In genomic region chr6:139920027-139920851, GRCh38 we compare ENCODE assay signal across 15 cellular contexts.
DNase-seq lines count a peak whose midpoint lies in the region; ATAC-seq, FAIRE-seq and TF ChIP-seq lines count a peak whose summit lies in the region.
"Had no signal": no experiment of that assay in that cellular context is flagged by ENCODE, and none has a peak within 500 bp of the region (broad histone marks: within the 10 kb centered on the region; RNA-seq: fewer than 3 reads in every experiment).

No MANE protein-coding gene starts in this region.

- no peak overlapping the region for H3K27ac ChIP-seq in smooth muscle cell (ENCODE audit: low read depth)
- H3K27ac ChIP-seq: adrenal gland, foreskin keratinocyte had no signal

- no peaks in the 10 kb centered on the region for H3F3A ChIP-seq in smooth muscle cell (ENCODE audit: low read depth)

- no peaks in the 10 kb centered on the region for H4K20me1 ChIP-seq in smooth muscle cell (ENCODE audit: low read depth)

- 82% methylated on average over 8 of the region's 8 CpGs for WGBS in smooth muscle cell (ENCODE audit: low lambda C conversion rate)

- ATAC-seq in GM18502 (IDR thresholded peaks at IDR 0.05; ENCODE audit: poor library complexity, unreplicated experiment) (no peak), HG03139 (IDR thresholded peaks at IDR 0.05; ENCODE audit: unreplicated experiment) (no peak)
- ATAC-seq: foreskin keratinocyte had no signal

- no peaks in the 10 kb centered on the region for H3K79me2 ChIP-seq in smooth muscle cell (ENCODE audit: low read depth)

- FAIRE-seq in endometrium (lab: Jason Lieb, UNC), result peak; percentile 58
- FAIRE-seq: A204.1, GM12891 had no signal

- DNase-seq in NCI-H2171 treated with DMSO at 0.1 percent for 48 hours (lab: John Stamatoyannopoulos, UW) (peak; percentile 21), NCI-H2171 (lab: John Stamatoyannopoulos, UW) (no peak), NCI-H69 (lab: John Stamatoyannopoulos, UW) (peak; percentile 46), smooth muscle cell (lab: John Stamatoyannopoulos, UW; ENCODE audit: unreplicated experiment) (no peak), germinal center (ENCODE audit: low spot score) (no peak)
- DNase-seq: adrenal gland, foreskin keratinocyte, NCI-H1048, substantia nigra, T-helper 9 cell had no signal

- no peak overlapping the region for H3K9ac ChIP-seq in smooth muscle cell (ENCODE audit: low read depth)

- H3K4me1 ChIP-seq in smooth muscle cell (ENCODE audit: low read depth), result peaks cover 26% of the 10 kb centered on the region
- H3K4me1 ChIP-seq: adrenal gland, foreskin keratinocyte had no signal

- H3K4me3 ChIP-seq in smooth muscle cell, result no peak overlapping the region
- H3K4me3 ChIP-seq: adrenal gland had no signal

- peak overlapping the region; percentile 45 for H2AFZ ChIP-seq in smooth muscle cell (ENCODE audit: low read depth)

- H3K4me2 ChIP-seq in smooth muscle cell, result no peak overlapping the region

- no peaks in the 10 kb centered on the region for H3K27me3 ChIP-seq in smooth muscle cell (ENCODE audit: low read depth)
- H3K27me3 ChIP-seq: adrenal gland, foreskin keratinocyte had no signal

- H3K9me3 ChIP-seq in smooth muscle cell (replicated peaks; ENCODE audit: low read depth), result no peaks in the 10 kb centered on the region

- H3K36me3 ChIP-seq in smooth muscle cell (ENCODE audit: low read depth), result no peaks in the 10 kb centered on the region
- H3K36me3 ChIP-seq: adrenal gland had no signal

- TF ChIP-seq CTCF in smooth muscle cell (IDR thresholded peaks at IDR 0.05; ENCODE audit: borderline replicate concordance, insufficient read depth, poor library complexity, severe bottlenecking), result no peak

Comparison
In these comparisons a context has a peak if more than half of its experiments do, and no peak if none do; other contexts are left out.
1. DNase-seq: peak in NCI-H2171 treated with DMSO at 0.1 percent for 48 hours (single experiment) and NCI-H69 (single experiment); none in NCI-H2171 (single experiment), smooth muscle cell (single experiment) and germinal center (single experiment).